1 cellular context compared by ENCODE assay signal in genomic region chr16:2046125-2046888, GRCh38.
TF ChIP-seq lines count a peak whose summit lies in the region.

No MANE protein-coding gene starts in this region.

TF ChIP-seq in HepG2, 621 proteins besides CTCF, POLR2A, EP300 and RAD21:
- peak; percentile 57; the same call in 1 of the 2 replicates for TF ChIP-seq HNRNPL (IDR thresholded peaks at IDR 0.05; ENCODE audit: low read depth, low read length)
- TF ChIP-seq, protein P1, sequence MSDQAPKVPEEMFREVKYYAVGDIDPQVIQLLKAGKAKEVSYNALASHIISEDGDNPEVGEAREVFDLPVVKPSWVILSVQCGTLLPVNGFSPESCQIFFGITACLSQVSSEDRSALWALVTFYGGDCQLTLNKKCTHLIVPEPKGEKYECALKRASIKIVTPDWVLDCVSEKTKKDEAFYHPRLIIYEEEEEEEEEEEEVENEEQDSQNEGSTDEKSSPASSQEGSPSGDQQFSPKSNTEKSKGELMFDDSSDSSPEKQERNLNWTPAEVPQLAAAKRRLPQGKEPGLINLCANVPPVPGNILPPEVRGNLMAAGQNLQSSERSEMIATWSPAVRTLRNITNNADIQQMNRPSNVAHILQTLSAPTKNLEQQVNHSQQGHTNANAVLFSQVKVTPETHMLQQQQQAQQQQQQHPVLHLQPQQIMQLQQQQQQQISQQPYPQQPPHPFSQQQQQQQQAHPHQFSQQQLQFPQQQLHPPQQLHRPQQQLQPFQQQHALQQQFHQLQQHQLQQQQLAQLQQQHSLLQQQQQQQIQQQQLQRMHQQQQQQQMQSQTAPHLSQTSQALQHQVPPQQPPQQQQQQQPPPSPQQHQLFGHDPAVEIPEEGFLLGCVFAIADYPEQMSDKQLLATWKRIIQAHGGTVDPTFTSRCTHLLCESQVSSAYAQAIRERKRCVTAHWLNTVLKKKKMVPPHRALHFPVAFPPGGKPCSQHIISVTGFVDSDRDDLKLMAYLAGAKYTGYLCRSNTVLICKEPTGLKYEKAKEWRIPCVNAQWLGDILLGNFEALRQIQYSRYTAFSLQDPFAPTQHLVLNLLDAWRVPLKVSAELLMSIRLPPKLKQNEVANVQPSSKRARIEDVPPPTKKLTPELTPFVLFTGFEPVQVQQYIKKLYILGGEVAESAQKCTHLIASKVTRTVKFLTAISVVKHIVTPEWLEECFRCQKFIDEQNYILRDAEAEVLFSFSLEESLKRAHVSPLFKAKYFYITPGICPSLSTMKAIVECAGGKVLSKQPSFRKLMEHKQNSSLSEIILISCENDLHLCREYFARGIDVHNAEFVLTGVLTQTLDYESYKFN (CRISPR knock-in tag; conservative IDR thresholded peaks at IDR 0.05), result no peak
TF ChIP-seq in HepG2: peak in this region for 1.
